In genomic region chr12:6336079-6336858, GRCh38 we compare ENCODE assay signal across 1 cellular context.
TF ChIP-seq lines count a peak whose summit lies in the region.

No MANE protein-coding gene starts in this region.

TF ChIP-seq in HEK293, 187 proteins besides CTCF, POLR2A, EP300 and RAD21 (continues in another document):
- TF ChIP-seq ZNF610 (tag by site-specific recombination; IDR thresholded peaks at IDR 0.05; ENCODE audit: borderline replicate concordance): no peak
- no peak for TF ChIP-seq ZNF157 (tag by site-specific recombination; IDR thresholded peaks at IDR 0.05)
- no peak for TF ChIP-seq ZBTB6 (tag by site-specific recombination; IDR thresholded peaks at IDR 0.05)
- TF ChIP-seq KLF8 (tag by site-specific recombination; IDR thresholded peaks at IDR 0.05): peak; percentile 90
- no peak for TF ChIP-seq ZNF132 (tag by site-specific recombination; IDR thresholded peaks at IDR 0.05; ENCODE audit: borderline replicate concordance)
- TF ChIP-seq ZNF248 (tag by site-specific recombination; IDR thresholded peaks at IDR 0.05): no peak
- peak; percentile 88 for TF ChIP-seq GLIS2 (tag by site-specific recombination; IDR thresholded peaks at IDR 0.05)
- peak; percentile 98 for TF ChIP-seq ZNF600 (tag by site-specific recombination; IDR thresholded peaks at IDR 0.05)
- peak; percentile 59 for TF ChIP-seq GLIS1 (tag by site-specific recombination; IDR thresholded peaks at IDR 0.05)
- no peak for TF ChIP-seq ZNF404 (tag by site-specific recombination; IDR thresholded peaks at IDR 0.05)
- no peak for TF ChIP-seq ZNF214 (tag by site-specific recombination; IDR thresholded peaks at IDR 0.05; ENCODE audit: borderline replicate concordance)
- TF ChIP-seq ZFHX2 (tag by site-specific recombination; conservative IDR thresholded peaks at IDR 0.05): no peak
- peak; percentile 82 for TF ChIP-seq ZNF639 (tag by site-specific recombination; IDR thresholded peaks at IDR 0.05)
- TF ChIP-seq ZNF133 (tag by site-specific recombination; IDR thresholded peaks at IDR 0.05): no peak
- TF ChIP-seq ZNF266 (tag by site-specific recombination; IDR thresholded peaks at IDR 0.05; ENCODE audit: low read depth): no peak
- no peak for TF ChIP-seq ZNF785 (tag by site-specific recombination; IDR thresholded peaks at IDR 0.05)
- TF ChIP-seq HOXD13 (CRISPR knock-in tag; IDR thresholded peaks at IDR 0.05; ENCODE audit: borderline replicate concordance): no peak
- no peak for TF ChIP-seq ZNF473 (tag by site-specific recombination; IDR thresholded peaks at IDR 0.05)
- peak; percentile 70 for TF ChIP-seq FEZF1 (tag by site-specific recombination; IDR thresholded peaks at IDR 0.05)
- peak; percentile 99 for TF ChIP-seq SCRT1 (tag by site-specific recombination; IDR thresholded peaks at IDR 0.05; ENCODE audit: borderline replicate concordance)
- no peak for TF ChIP-seq ZNF792 (tag by site-specific recombination; IDR thresholded peaks at IDR 0.05)
- TF ChIP-seq ZNF580 (tag by site-specific recombination; IDR thresholded peaks at IDR 0.05): peak; percentile 35; the same call in 1 of the 2 replicates
- TF ChIP-seq ZNF121 (tag by site-specific recombination; IDR thresholded peaks at IDR 0.05): no peak
- TF ChIP-seq KLF16 (tag by site-specific recombination; IDR thresholded peaks at IDR 0.05): 0 out of 2 replicates have a peak, but pooled peaks have one; percentile 43
- TF ChIP-seq YY2 (tag by site-specific recombination; IDR thresholded peaks at IDR 0.05): peak; percentile 33; the same call in 1 of the 2 replicates
- no peak for TF ChIP-seq ZNF223 (tag by site-specific recombination; IDR thresholded peaks at IDR 0.05)
- no peak for TF ChIP-seq ZNF530 (tag by site-specific recombination; IDR thresholded peaks at IDR 0.05; ENCODE audit: low read depth)
- peak; percentile 60; the same call in 1 of the 2 replicates for TF ChIP-seq OVOL3 (tag by site-specific recombination; IDR thresholded peaks at IDR 0.05)
- TF ChIP-seq SETDB1 (IDR thresholded peaks at IDR 0.05; ENCODE audit: insufficient read length, low read length): no peak
- TF ChIP-seq PRDM10 (tag by site-specific recombination; IDR thresholded peaks at IDR 0.05): peak; percentile 95
- no peak for TF ChIP-seq ZNF837 (tag by site-specific recombination; IDR thresholded peaks at IDR 0.05)
- 0 out of 2 replicates have a peak, but pooled peaks have one; percentile 5 for TF ChIP-seq ZNF623 (tag by site-specific recombination; IDR thresholded peaks at IDR 0.05)
- no peak; the same call in 1 of the 2 replicates for TF ChIP-seq ZNF391 (tag by site-specific recombination; IDR thresholded peaks at IDR 0.05; ENCODE audit: borderline replicate concordance, low read depth)
- TF ChIP-seq ZNF704 (tag by site-specific recombination; IDR thresholded peaks at IDR 0.05): no peak
- no peak for TF ChIP-seq ZNF114 (tag by site-specific recombination; IDR thresholded peaks at IDR 0.05)
- peak; percentile 80; the same call in 1 of the 2 replicates for TF ChIP-seq ZNF561 (tag by site-specific recombination; IDR thresholded peaks at IDR 0.05; ENCODE audit: borderline replicate concordance)
- no peak for TF ChIP-seq ZNF777 (tag by site-specific recombination; IDR thresholded peaks at IDR 0.05; ENCODE audit: borderline replicate concordance)
- TF ChIP-seq ZEB2 (tag by site-specific recombination; IDR thresholded peaks at IDR 0.05): peak; percentile 90
- no peak for TF ChIP-seq ZNF16 (tag by site-specific recombination; IDR thresholded peaks at IDR 0.05; ENCODE audit: low read depth)
- no peak for TF ChIP-seq ZNF555 (tag by site-specific recombination; conservative IDR thresholded peaks at IDR 0.05)
- no peak for TF ChIP-seq ZSCAN23 (tag by site-specific recombination; IDR thresholded peaks at IDR 0.05)
- TF ChIP-seq TCF7L2 (IDR thresholded peaks at IDR 0.05; ENCODE audit: borderline replicate concordance, low read depth, low read length): no peak
- no peak for TF ChIP-seq ZNF548 (tag by site-specific recombination; IDR thresholded peaks at IDR 0.05)
- TF ChIP-seq ZBTB17 (tag by site-specific recombination; IDR thresholded peaks at IDR 0.05): peak; percentile 95
- no peak for TF ChIP-seq ZNF354C (tag by site-specific recombination; IDR thresholded peaks at IDR 0.05; ENCODE audit: borderline replicate concordance, low read depth)
- no peak for TF ChIP-seq ZNF626 (tag by site-specific recombination; IDR thresholded peaks at IDR 0.05)
- peak; percentile 27; the same call in 1 of the 2 replicates for TF ChIP-seq EGR2 (tag by site-specific recombination; IDR thresholded peaks at IDR 0.05; ENCODE audit: low read depth)
- TF ChIP-seq ZBTB21 (tag by site-specific recombination; IDR thresholded peaks at IDR 0.05): peak; percentile 80
- TF ChIP-seq ZIC2 (tag by site-specific recombination; IDR thresholded peaks at IDR 0.05): peak; percentile 91
- TF ChIP-seq REST (tag by site-specific recombination; IDR thresholded peaks at IDR 0.05): peak; percentile 58
- TF ChIP-seq SCRT2 (tag by site-specific recombination; IDR thresholded peaks at IDR 0.05): peak; percentile 100
- no peak for TF ChIP-seq ZNF670 (tag by site-specific recombination; IDR thresholded peaks at IDR 0.05; ENCODE audit: low read depth)
- peak; percentile 89; the same call in 1 of the 2 replicates for TF ChIP-seq ZSCAN30 (tag by site-specific recombination; IDR thresholded peaks at IDR 0.05)
- TF ChIP-seq ZNF501 (tag by site-specific recombination; IDR thresholded peaks at IDR 0.05): peak; percentile 55
- TF ChIP-seq ZNF311 (tag by site-specific recombination; IDR thresholded peaks at IDR 0.05; ENCODE audit: borderline replicate concordance): no peak
- TF ChIP-seq ZFP37 (tag by site-specific recombination; IDR thresholded peaks at IDR 0.05): no peak; the same call in 1 of the 2 replicates
- peak; percentile 86 for TF ChIP-seq ZNF629 (tag by site-specific recombination; IDR thresholded peaks at IDR 0.05)
- TF ChIP-seq ZNF585B (tag by site-specific recombination; IDR thresholded peaks at IDR 0.05): no peak
- TF ChIP-seq KLF1 (tag by site-specific recombination; IDR thresholded peaks at IDR 0.05): peak; percentile 93
- no peak for TF ChIP-seq ZNF707 (tag by site-specific recombination; IDR thresholded peaks at IDR 0.05)
- TF ChIP-seq ZNF18 (tag by site-specific recombination; IDR thresholded peaks at IDR 0.05): 0 out of 2 replicates have a peak, but pooled peaks have one; percentile 33
- peak; percentile 98 for TF ChIP-seq PATZ1 (tag by site-specific recombination; IDR thresholded peaks at IDR 0.05)
